ENCODE assay signal across 16 cellular contexts in the genomic region with DNA sequence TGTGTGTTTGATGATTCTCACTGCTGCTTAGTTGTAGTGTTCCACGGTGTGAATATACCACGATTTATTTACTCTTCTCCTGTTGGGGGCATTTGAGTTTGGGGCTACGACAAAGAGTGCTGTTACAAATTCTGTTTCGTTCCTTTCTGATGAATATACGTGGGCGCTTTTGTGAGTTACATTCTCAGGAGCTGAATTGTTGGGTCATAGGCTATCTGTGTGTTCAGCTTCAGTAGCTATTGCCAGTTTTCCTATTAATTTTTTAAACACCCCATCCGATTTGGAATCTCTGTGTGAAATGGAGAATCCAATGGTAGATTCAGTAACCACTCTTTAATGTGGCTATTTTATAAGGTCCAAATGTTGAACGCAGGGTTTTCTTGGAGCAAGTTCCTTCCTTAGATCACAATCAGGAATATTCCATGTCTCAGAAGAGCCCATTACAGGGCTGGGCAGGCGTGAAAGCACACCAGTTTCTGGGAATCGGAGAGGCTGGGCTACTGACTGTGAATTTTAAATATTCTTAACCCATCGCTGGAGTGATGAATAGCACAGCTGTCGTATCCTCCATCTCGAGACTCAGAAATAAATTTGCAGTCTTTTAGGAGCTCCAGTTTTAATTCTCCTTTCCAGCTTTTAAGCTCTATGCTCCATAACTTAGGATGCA.
DNase-seq lines count a peak whose midpoint lies in the region; ATAC-seq, FAIRE-seq and TF ChIP-seq lines count a peak whose summit lies in the region.
"Had no signal": no experiment of that assay in that cellular context is flagged by ENCODE, and none has a peak within 500 bp of the region (broad histone marks: within the 10 kb centered on the region; RNA-seq: fewer than 3 reads in every experiment).

No MANE protein-coding gene starts in this region.

- H3K4me3 Mint-ChIP-seq in CD8-positive, alpha-beta memory T cell, result peak overlapping the region in 6 of 7 donors; percentile 38 to 66 (median 64)
- H3K4me3 Mint-ChIP-seq in T-helper 17 cell, result no peak overlapping the region
- H3K4me3 Mint-ChIP-seq: activated T-helper 1 cell treated with anti-CD3 and anti-CD28 coated beads, Interleukin-12 subunit alpha, Interleukin-12 subunit beta, Interleukin-2, Interleukin-4 antibody, amounts not matched to agents 30 ng/mL and 10 ng/mL and 1 ng/mL, durations not matched to agents 14 hours and 24 hours and 36 hours; memory B cell; T-helper 1 cell treated with Interleukin-12 subunit alpha and Interleukin-12 subunit beta and Interleukin-4 antibody, amounts not matched to agents 30 μg/mL and 1 μg/mL, for 36 hours had no signal

- H4K20me1 ChIP-seq in fibroblast of lung (ENCODE audit: control insufficient read depth, extremely low read depth, insufficient read depth, low read length) (no peaks in the 10 kb centered on the region), hepatocyte (ENCODE audit: insufficient read depth, poor library complexity, severe bottlenecking) (no peaks in the 10 kb centered on the region)

- FAIRE-seq in H54 (lab: Jason Lieb, UNC), result no peak
- FAIRE-seq: RCC 7860, urothelium cell line had no signal

- no peaks in the 10 kb centered on the region for H3K27me3 ChIP-seq in CD8-positive, alpha-beta memory T cell (ENCODE audit: insufficient read depth, low read length, poor library complexity, severe bottlenecking)
- H3K27me3 ChIP-seq in fibroblast of lung (ENCODE audit: control insufficient read depth, insufficient read depth, low read length), result no peaks in the 10 kb centered on the region
- no peaks in the 10 kb centered on the region for H3K27me3 ChIP-seq in sigmoid colon
- no peaks in the 10 kb centered on the region for H3K27me3 ChIP-seq in hepatocyte
- H3K27me3 ChIP-seq: BE2C had no signal

- TF ChIP-seq EP300 in sigmoid colon (IDR thresholded peaks at IDR 0.05), result no peak

- peaks cover 3 to 12% (median 6%) of the 10 kb centered on the region in 3 donors for H3K36me3 Mint-ChIP-seq in CD8-positive, alpha-beta memory T cell
- H3K36me3 Mint-ChIP-seq in T-helper 17 cell (ENCODE audit: low read depth), result no peaks in the 10 kb centered on the region

- no peaks in the 10 kb centered on the region for H3K9me3 ChIP-seq in CD8-positive, alpha-beta memory T cell (ENCODE audit: low read length)
- H3K9me3 ChIP-seq in T-helper 17 cell (ENCODE audit: control insufficient read depth, low read length, poor library complexity, severe bottlenecking) (no peaks in the 10 kb centered on the region), fibroblast of lung (ENCODE audit: control insufficient read depth, insufficient read depth, low read depth, low read length) (no peaks in the 10 kb centered on the region), sigmoid colon (no peaks in the 10 kb centered on the region), hepatocyte (ENCODE audit: low read depth) (no peaks in the 10 kb centered on the region)
- H3K9me3 ChIP-seq: BE2C had no signal

- H3K27ac Mint-ChIP-seq in CD8-positive, alpha-beta memory T cell, result peak overlapping the region; percentile 1 to 89 (median 64)
- peak overlapping the region; percentile 34 for H3K27ac Mint-ChIP-seq in T-helper 17 cell
- H3K27ac Mint-ChIP-seq: activated T-helper 1 cell treated with anti-CD3 and anti-CD28 coated beads, Interleukin-12 subunit alpha, Interleukin-12 subunit beta, Interleukin-2, Interleukin-4 antibody, amounts not matched to agents 30 ng/mL and 10 ng/mL and 1 ng/mL, durations not matched to agents 14 hours and 24 hours and 36 hours; memory B cell; T-helper 1 cell treated with Interleukin-12 subunit alpha and Interleukin-12 subunit beta and Interleukin-4 antibody, amounts not matched to agents 30 μg/mL and 1 μg/mL, for 36 hours had no signal

- no peak overlapping the region for H2AFZ ChIP-seq in fibroblast of lung (ENCODE audit: low read length)
- H2AFZ ChIP-seq in hepatocyte, result no peak overlapping the region
- H2AFZ ChIP-seq: parathyroid adenoma had no signal

- peaks cover 71 to 80% (median 74%) of the 10 kb centered on the region in 3 donors for H3K4me1 Mint-ChIP-seq in CD8-positive, alpha-beta memory T cell
- H3K4me1 Mint-ChIP-seq in T-helper 17 cell, result peaks cover 26% of the 10 kb centered on the region

- WGBS in sigmoid colon, 2 donors, result 81 to 83% methylated on average over 13 of the region's 13 CpGs
- WGBS in hepatocyte (ENCODE audit: low lambda C conversion rate, missing lambda C conversion rate), result 89% methylated on average over 13 of the region's 13 CpGs

- H3K27ac ChIP-seq in CD8-positive, alpha-beta memory T cell (ENCODE audit: low read depth, low read length), result no peak overlapping the region
- H3K27ac ChIP-seq in fibroblast of lung (ENCODE audit: insufficient read depth, low read length) (no peak overlapping the region), sigmoid colon (peak overlapping the region; percentile 36 to 84 (median 58)), hepatocyte (no peak overlapping the region)
- H3K27ac ChIP-seq: parathyroid adenoma had no signal

- peaks cover 4% of the 10 kb centered on the region for H3K36me3 ChIP-seq in CD8-positive, alpha-beta memory T cell (ENCODE audit: insufficient read depth, low read length)
- H3K36me3 ChIP-seq in fibroblast of lung (ENCODE audit: control insufficient read depth, insufficient read depth, low read length) (no peaks in the 10 kb centered on the region), sigmoid colon (no peaks in the 10 kb centered on the region), hepatocyte (replicated peaks; ENCODE audit: insufficient read depth, low read depth) (no peaks in the 10 kb centered on the region)
- H3K36me3 ChIP-seq: BE2C had no signal

- no peak overlapping the region for H3K9ac ChIP-seq in fibroblast of lung (ENCODE audit: insufficient read depth, low read length)
- H3K9ac ChIP-seq: parathyroid adenoma had no signal

- no peak for TF ChIP-seq CTCF in fibroblast of lung (conservative IDR thresholded peaks at IDR 0.05 in 1 of 2, IDR thresholded peaks at IDR 0.05 in 1 of 2; ENCODE audit: low read depth in 1 of 2, low read length in 2 of 2)
- no peak for TF ChIP-seq CTCF in sigmoid colon (IDR thresholded peaks at IDR 0.05)
- no peak for TF ChIP-seq CTCF in hepatocyte (IDR thresholded peaks at IDR 0.05; ENCODE audit: poor library complexity)

- CTCF ChIA-PET in CD8-positive, alpha-beta memory T cell (lab: Charles Lee), result interaction anchor here (1.0 to 2.2 kb wide), 3 partner anchors 18 to 114 kb away, joined by 3 to 10 read pairs (median 4); no protein-coding TSS in a partner anchor

- ATAC-seq in T-helper 17 cell (no peak), HG02623 (IDR thresholded peaks at IDR 0.05; ENCODE audit: unreplicated experiment) (no peak)

- POLR2A ChIA-PET in CD8-positive, alpha-beta memory T cell (lab: Charles Lee), result no interaction called here

- H3K27me3 Mint-ChIP-seq in CD8-positive, alpha-beta memory T cell, result no peaks in the 10 kb centered on the region
- H3K27me3 Mint-ChIP-seq in T-helper 17 cell, result no peaks in the 10 kb centered on the region
- H3K27me3 Mint-ChIP-seq: memory B cell had no signal

- H3K79me2 ChIP-seq in fibroblast of lung (ENCODE audit: control insufficient read depth, insufficient read depth, low read length) (no peaks in the 10 kb centered on the region), hepatocyte (no peaks in the 10 kb centered on the region)
- H3K79me2 ChIP-seq: parathyroid adenoma had no signal

- DNase-seq in CD8-positive, alpha-beta memory T cell, result no peak
- DNase-seq in T-helper 17 cell, result no peak
- DNase-seq in fibroblast of lung (ENCODE audit: low read depth in 2 of 2), result peak in 1 of 2 donors; percentile 56
- DNase-seq in sigmoid colon, result no peak
- DNase-seq in stimulated activated naive CD4-positive, alpha-beta T cell (lab: John Stamatoyannopoulos, UW), result no peak
- no peak for DNase-seq in hepatocyte (ENCODE audit: low spot score)
- no peak for DNase-seq in H54 (ENCODE audit: insufficient read length, low spot score)
- DNase-seq: activated CD4-positive, alpha-beta T cell treated with anti-CD3 and anti-CD28 coated beads for 4 hours had no signal

- no peaks in the 10 kb centered on the region for H3K9me3 Mint-ChIP-seq in CD8-positive, alpha-beta memory T cell
- H3K9me3 Mint-ChIP-seq: memory B cell had no signal

- peak overlapping the region; percentile 11 for H3K4me2 ChIP-seq in fibroblast of lung (ENCODE audit: extremely low read depth, insufficient read depth, low read length)
- no peak overlapping the region for H3K4me2 ChIP-seq in hepatocyte

- no peak for TF ChIP-seq POLR2A in sigmoid colon (IDR thresholded peaks at IDR 0.05)
- TF ChIP-seq POLR2A in H54 (IDR thresholded peaks at IDR 0.05; ENCODE audit: low read depth, low read length), result no peak

- H3K4me3 ChIP-seq in CD8-positive, alpha-beta memory T cell (ENCODE audit: low read length), result no peak overlapping the region
- H3K4me3 ChIP-seq in fibroblast of lung (replicated peaks in 1 of 4; ENCODE audit: control extremely low read depth in 1 of 4, insufficient read depth in 1 of 4, low read depth in 3 of 4, low read length in 4 of 4), result no peak overlapping the region
- H3K4me3 ChIP-seq in sigmoid colon, result no peak overlapping the region
- H3K4me3 ChIP-seq in hepatocyte, result no peak overlapping the region

- intact Hi-C loops in sigmoid colon (cut with DNase I), result loop anchor here (5.0 kb wide), 1 partner anchor 116 kb away; a partner anchor contains a TSS

- H3K4me1 ChIP-seq in CD8-positive, alpha-beta memory T cell (ENCODE audit: insufficient read depth, low read length), result peaks cover 34% of the 10 kb centered on the region
- H3K4me1 ChIP-seq in fibroblast of lung (ENCODE audit: control insufficient read depth, extremely low read depth, insufficient read depth, low read length) (peaks cover 17% of the 10 kb centered on the region), sigmoid colon (peaks cover 0 to 28% (median 22%) of the 10 kb centered on the region in 4 donors), hepatocyte (ENCODE audit: insufficient read depth) (peaks cover 9% of the 10 kb centered on the region)

- H3K9me2 ChIP-seq in hepatocyte (replicated peaks; ENCODE audit: insufficient read depth), result no peaks in the 10 kb centered on the region

Comparison
In these comparisons a context has a peak if more than half of its experiments do, and no peak if none do; other contexts are left out.
1. H3K27ac ChIP-seq: peak in sigmoid colon (4 of 4); none in CD8-positive, alpha-beta memory T cell (single experiment), fibroblast of lung (single experiment) and hepatocyte (single experiment).